Comparison of ENCODE assay signal across 1 cellular context in genomic region chr17:67994827-67995567, GRCh38.
A peak's percentile ranks its signal among the peaks of the same experiment; 100 is the strongest.
TF ChIP-seq lines count a peak whose summit lies in the region.

No MANE protein-coding gene starts in this region.

TF ChIP-seq in K562, 482 proteins besides CTCF, POLR2A, EP300 and RAD21 (continued from another document):
- TF ChIP-seq, protein P1, sequence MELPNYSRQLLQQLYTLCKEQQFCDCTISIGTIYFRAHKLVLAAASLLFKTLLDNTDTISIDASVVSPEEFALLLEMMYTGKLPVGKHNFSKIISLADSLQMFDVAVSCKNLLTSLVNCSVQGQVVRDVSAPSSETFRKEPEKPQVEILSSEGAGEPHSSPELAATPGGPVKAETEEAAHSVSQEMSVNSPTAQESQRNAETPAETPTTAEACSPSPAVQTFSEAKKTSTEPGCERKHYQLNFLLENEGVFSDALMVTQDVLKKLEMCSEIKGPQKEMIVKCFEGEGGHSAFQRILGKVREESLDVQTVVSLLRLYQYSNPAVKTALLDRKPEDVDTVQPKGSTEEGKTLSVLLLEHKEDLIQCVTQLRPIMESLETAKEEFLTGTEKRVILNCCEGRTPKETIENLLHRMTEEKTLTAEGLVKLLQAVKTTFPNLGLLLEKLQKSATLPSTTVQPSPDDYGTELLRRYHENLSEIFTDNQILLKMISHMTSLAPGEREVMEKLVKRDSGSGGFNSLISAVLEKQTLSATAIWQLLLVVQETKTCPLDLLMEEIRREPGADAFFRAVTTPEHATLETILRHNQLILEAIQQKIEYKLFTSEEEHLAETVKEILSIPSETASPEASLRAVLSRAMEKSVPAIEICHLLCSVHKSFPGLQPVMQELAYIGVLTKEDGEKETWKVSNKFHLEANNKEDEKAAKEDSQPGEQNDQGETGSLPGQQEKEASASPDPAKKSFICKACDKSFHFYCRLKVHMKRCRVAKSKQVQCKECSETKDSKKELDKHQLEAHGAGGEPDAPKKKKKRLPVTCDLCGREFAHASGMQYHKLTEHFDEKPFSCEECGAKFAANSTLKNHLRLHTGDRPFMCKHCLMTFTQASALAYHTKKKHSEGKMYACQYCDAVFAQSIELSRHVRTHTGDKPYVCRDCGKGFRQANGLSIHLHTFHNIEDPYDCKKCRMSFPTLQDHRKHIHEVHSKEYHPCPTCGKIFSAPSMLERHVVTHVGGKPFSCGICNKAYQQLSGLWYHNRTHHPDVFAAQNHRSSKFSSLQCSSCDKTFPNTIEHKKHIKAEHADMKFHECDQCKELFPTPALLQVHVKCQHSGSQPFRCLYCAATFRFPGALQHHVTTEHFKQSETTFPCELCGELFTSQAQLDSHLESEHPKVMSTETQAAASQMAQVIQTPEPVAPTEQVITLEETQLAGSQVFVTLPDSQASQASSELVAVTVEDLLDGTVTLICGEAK (IDR thresholded peaks at IDR 0.05) = peak; percentile 69
- TF ChIP-seq, protein P1 (CRISPR knock-in tag; IDR thresholded peaks at IDR 0.05) = no peak; the same call in 1 of the 2 replicates
